In the genomic region with DNA sequence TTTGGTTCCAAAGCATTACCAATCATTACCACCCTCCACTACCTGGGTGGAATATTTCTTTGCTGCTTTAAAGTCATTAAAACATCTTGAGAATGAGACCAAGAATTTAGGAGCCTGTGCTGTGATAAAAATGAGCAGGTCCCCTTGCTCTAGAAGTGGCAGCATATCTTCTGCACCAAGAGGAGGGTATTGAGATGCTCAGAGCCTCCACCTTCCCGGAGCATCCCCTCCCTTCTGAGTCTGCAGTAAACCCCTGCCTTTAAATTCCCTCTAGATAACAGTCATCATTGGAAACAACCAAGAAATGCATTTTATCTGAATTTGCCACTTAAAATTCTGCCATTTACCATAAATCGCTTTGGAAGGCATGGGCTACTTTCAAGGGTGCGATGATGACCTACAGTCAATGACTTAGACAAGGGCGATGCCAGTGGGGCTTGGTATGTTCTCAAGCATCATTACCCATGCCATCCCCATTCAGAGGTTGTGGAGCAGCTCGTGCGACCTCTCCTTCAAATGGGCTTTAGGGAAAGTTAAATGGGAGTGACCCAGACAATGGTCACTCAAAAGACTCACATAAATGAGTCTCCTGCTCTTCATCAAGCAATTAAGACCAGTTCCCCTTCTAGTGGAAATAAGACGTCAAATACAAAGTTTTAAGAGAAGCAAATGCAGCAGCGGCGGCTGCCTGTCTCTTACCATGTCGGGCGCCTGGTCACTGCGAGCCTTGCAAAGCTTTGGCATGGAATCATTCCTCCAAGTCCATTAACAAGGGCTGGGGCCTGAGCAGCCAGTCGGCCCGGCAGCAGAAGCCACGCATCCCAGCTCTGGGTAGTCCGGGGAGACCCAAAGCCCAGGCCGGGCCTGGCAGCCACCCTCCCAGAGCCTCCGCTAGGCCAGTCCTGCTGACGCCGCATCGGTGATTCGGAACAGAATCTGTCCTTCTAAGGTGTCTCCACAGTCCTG, we compare ENCODE assay signal across 13 cellular contexts.
DNase-seq lines count a peak whose midpoint lies in the region; ATAC-seq, FAIRE-seq and TF ChIP-seq lines count a peak whose summit lies in the region.
"Had no signal": no experiment of that assay in that cellular context is flagged by ENCODE, and none has a peak within 500 bp of the region (broad histone marks: within the 10 kb centered on the region; RNA-seq: fewer than 3 reads in every experiment).

No MANE protein-coding gene starts in this region.

- CTCF ChIA-PET in CD4-positive, alpha-beta T cell (lab: Charles Lee): no interaction called here

- peaks cover 8% of the 10 kb centered on the region for H3K27me3 ChIP-seq in CD4-positive, alpha-beta T cell (ENCODE audit: control insufficient read depth, insufficient read depth, low read length)
- no peaks in the 10 kb centered on the region for H3K27me3 ChIP-seq in hepatocyte
- H3K27me3 ChIP-seq: thyroid gland had no signal

- H3K36me3 ChIP-seq in hepatocyte (replicated peaks; ENCODE audit: insufficient read depth, low read depth): no peaks in the 10 kb centered on the region
- H3K36me3 ChIP-seq: thyroid gland had no signal

- H3K9me3 ChIP-seq in CD4-positive, alpha-beta T cell (ENCODE audit: control insufficient read depth, low read length): no peaks in the 10 kb centered on the region
- no peaks in the 10 kb centered on the region for H3K9me3 ChIP-seq in hepatocyte (ENCODE audit: low read depth)
- H3K9me3 ChIP-seq: thyroid gland had no signal

- intact Hi-C loops in CD4-positive, alpha-beta T cell (cut with DNase I, micrococcal nuclease): no loop called here
- intact Hi-C loops in natural killer cell (cut with micrococcal nuclease): no loop called here

- POLR2A ChIA-PET in CD4-positive, alpha-beta T cell (lab: Charles Lee): no interaction called here

- no peaks in the 10 kb centered on the region for H3K9me3 Mint-ChIP-seq in CD4-positive, alpha-beta T cell
- H3K9me3 Mint-ChIP-seq in activated T-helper 17 cell treated with anti-CD3 and anti-CD28 coated beads, Interleukin-2, amount 50 U/mL, for 72 hours: no peaks in the 10 kb centered on the region
- H3K9me3 Mint-ChIP-seq in natural killer cell: no peaks in the 10 kb centered on the region

- no peaks in the 10 kb centered on the region for H4K20me1 ChIP-seq in hepatocyte (ENCODE audit: insufficient read depth, poor library complexity, severe bottlenecking)

- FAIRE-seq in GM19239 (lab: Jason Lieb, UNC) (peak; percentile 95), RCC 7860 (lab: Jason Lieb, UNC) (no peak)

- H3K4me3 Mint-ChIP-seq in CD4-positive, alpha-beta T cell: no peak overlapping the region
- H3K4me3 Mint-ChIP-seq in activated T-helper 17 cell treated with anti-CD3 and anti-CD28 coated beads, Interleukin-2, amount 50 U/mL, for 72 hours: peak overlapping the region; percentile 47
- H3K4me3 Mint-ChIP-seq in natural killer cell: no peak overlapping the region
- H3K4me3 Mint-ChIP-seq: HFFc6, nephron progenitor cell had no signal

- peaks cover 12% of the 10 kb centered on the region for H3K27me3 Mint-ChIP-seq in CD4-positive, alpha-beta T cell
- peaks cover 14% of the 10 kb centered on the region for H3K27me3 Mint-ChIP-seq in activated T-helper 17 cell treated with anti-CD3 and anti-CD28 coated beads, Interleukin-2, amount 50 U/mL, for 72 hours
- H3K27me3 Mint-ChIP-seq in natural killer cell (ENCODE audit: low read depth in 2 of 2): peaks cover 38% of the 10 kb centered on the region in 2 donors

- no peaks in the 10 kb centered on the region for H3K9me2 ChIP-seq in hepatocyte (replicated peaks; ENCODE audit: insufficient read depth)

- H3K4me3 ChIP-seq in hepatocyte: no peak overlapping the region
- H3K4me3 ChIP-seq: thyroid gland had no signal

- no peaks in the 10 kb centered on the region for H3K79me2 ChIP-seq in hepatocyte

- peaks cover 27% of the 10 kb centered on the region for H3K4me1 Mint-ChIP-seq in CD4-positive, alpha-beta T cell (ENCODE audit: low read depth)
- no peaks in the 10 kb centered on the region for H3K4me1 Mint-ChIP-seq in activated T-helper 17 cell treated with anti-CD3 and anti-CD28 coated beads, Interleukin-2, amount 50 U/mL, for 72 hours
- H3K4me1 Mint-ChIP-seq in natural killer cell: peaks cover 21 to 25% of the 10 kb centered on the region in 2 donors
- H3K4me1 Mint-ChIP-seq: nephron progenitor cell had no signal

- H3K27ac Mint-ChIP-seq in CD4-positive, alpha-beta T cell: peak overlapping the region; percentile 25
- no peak overlapping the region for H3K27ac Mint-ChIP-seq in activated T-helper 17 cell treated with anti-CD3 and anti-CD28 coated beads, Interleukin-2, amount 50 U/mL, for 72 hours
- H3K27ac Mint-ChIP-seq in natural killer cell: no peak overlapping the region
- H3K27ac Mint-ChIP-seq: HFFc6, nephron progenitor cell had no signal

- TF ChIP-seq CTCF in CD4-positive, alpha-beta T cell (IDR thresholded peaks at IDR 0.05): no peak
- no peak for TF ChIP-seq CTCF in natural killer cell (IDR thresholded peaks at IDR 0.05)
- TF ChIP-seq CTCF in hepatocyte (IDR thresholded peaks at IDR 0.05; ENCODE audit: poor library complexity): no peak

- no peak for ATAC-seq in CD4-positive, alpha-beta T cell (ENCODE audit: poor library complexity)
- ATAC-seq in activated T-helper 17 cell treated with anti-CD3 and anti-CD28 coated beads, Interleukin-2, amount 50 U/mL, for 72 hours (replicated peaks): no peak
- ATAC-seq in natural killer cell (no peak), GM21528 (IDR thresholded peaks at IDR 0.05; ENCODE audit: low FRiP score, unreplicated experiment) (no peak), GM19395 (IDR thresholded peaks at IDR 0.05; ENCODE audit: unreplicated experiment) (no peak)

- H3K36me3 Mint-ChIP-seq in CD4-positive, alpha-beta T cell (ENCODE audit: low read depth): no peaks in the 10 kb centered on the region
- no peaks in the 10 kb centered on the region for H3K36me3 Mint-ChIP-seq in activated T-helper 17 cell treated with anti-CD3 and anti-CD28 coated beads, Interleukin-2, amount 50 U/mL, for 72 hours (ENCODE audit: low read depth)
- no peaks in the 10 kb centered on the region for H3K36me3 Mint-ChIP-seq in natural killer cell

- H3K27ac ChIP-seq in CD4-positive, alpha-beta T cell (ENCODE audit: low read depth, low read length): no peak overlapping the region
- no peak overlapping the region for H3K27ac ChIP-seq in hepatocyte
- H3K27ac ChIP-seq: thyroid gland had no signal

- peak in 1 of 10 experiments; percentile 33 for DNase-seq in CD4-positive, alpha-beta T cell
- DNase-seq in GM19239 (ENCODE audit: insufficient read length, low spot score) (no peak), natural killer cell (peak; percentile 2), RCC 7860 (ENCODE audit: low spot score) (no peak), hepatocyte (ENCODE audit: low spot score) (no peak)
- DNase-seq: HFFc6, NCI-H187, nephron progenitor cell, SHP77, thyroid gland had no signal

- 81% methylated on average over 22 of the region's 22 CpGs for WGBS in hepatocyte (ENCODE audit: low lambda C conversion rate, missing lambda C conversion rate)

- no peak overlapping the region for H3K4me2 ChIP-seq in hepatocyte

- no peak overlapping the region for H2AFZ ChIP-seq in hepatocyte

- H3K4me1 ChIP-seq in hepatocyte (ENCODE audit: insufficient read depth): no peaks in the 10 kb centered on the region
- H3K4me1 ChIP-seq: thyroid gland had no signal
